ENCODE assay signal across 10 cellular contexts in genomic region chr14:20031058-20031457, GRCh38. TPM values are rescaled to one million over a fixed set of nuclear protein-coding genes. Genes with fewer than 3 reads are reported as not detected.
"Had no signal": no experiment of that assay in that cellular context is flagged by ENCODE, and none has a peak within 500 bp of the region (broad histone marks: within the 10 kb centered on the region; RNA-seq: fewer than 3 reads in every experiment).

No MANE protein-coding gene starts in this region.

- H3K4me2 ChIP-seq: KMS-11 had no signal

- H3K9ac ChIP-seq: KMS-11 had no signal

- ATAC-seq: HepG2 had no signal

- FAIRE-seq: HepG2, HTR-8/SVneo had no signal

- DNase-seq: IMR-90, KBM-7, KG1 had no signal

- H3K27ac ChIP-seq: HL-60, KMS-11 had no signal

RNA-seq across cellular contexts. Expression of gene OR4K13, which starts 4.8 kb away (rescaled TPM):
- total RNA-seq: HepG2, HT-29, HT1080, IMR-90 had no signal
- polyA plus RNA-seq: HepG2, IgD-negative memory B cell, IMR-90 had no signal

RNA-seq across cellular contexts. Expression of gene OR4K14, which starts 12.0 kb away (rescaled TPM):
- total RNA-seq: HepG2, HT-29, HT1080, IMR-90 had no signal
- polyA plus RNA-seq: HepG2, IgD-negative memory B cell, IMR-90 had no signal

RNA-seq across cellular contexts. Expression of gene OR4L1, which starts 28.8 kb away (rescaled TPM):
- total RNA-seq: HepG2, HT-29, HT1080, IMR-90 had no signal
- polyA plus RNA-seq: HepG2, IgD-negative memory B cell, IMR-90 had no signal

RNA-seq across cellular contexts. Expression of gene OR4Q2, which starts 29.1 kb away (rescaled TPM):
- total RNA-seq: HepG2, HT-29, HT1080, IMR-90 had no signal
- polyA plus RNA-seq: HepG2, IgD-negative memory B cell, IMR-90 had no signal

RNA-seq across cellular contexts. Expression of gene OR4K15, which starts 55.7 kb away (rescaled TPM):
- total RNA-seq: HepG2, HT-29, HT1080, IMR-90 had no signal
- polyA plus RNA-seq: HepG2, IgD-negative memory B cell, IMR-90 had no signal
